ENCODE assay signal across 2 cellular contexts in genomic region chr3:184433178-184433577, GRCh38. TPM values are rescaled to one million over a fixed set of nuclear protein-coding genes. Genes with fewer than 3 reads are reported as not detected.
"Had no signal": no experiment of that assay in that cellular context is flagged by ENCODE, and none has a peak within 500 bp of the region (broad histone marks: within the 10 kb centered on the region; RNA-seq: fewer than 3 reads in every experiment).

No MANE protein-coding gene starts in this region.

RNA-seq across cellular contexts. Expression of gene THPO, which starts 55.2 kb away (rescaled TPM):
- total RNA-seq: GM23248, HFFc6 had no signal
- polyA plus RNA-seq: GM23248 had no signal
